8 cellular contexts compared by ENCODE assay signal in genomic region chr20:44650777-44651493, GRCh38. TPM values are rescaled to one million over a fixed set of nuclear protein-coding genes. Genes with fewer than 3 reads are reported as not detected.
DNase-seq lines count a peak whose midpoint lies in the region; ATAC-seq and TF ChIP-seq lines count a peak whose summit lies in the region.

No MANE protein-coding gene starts in this region.

- H3K4me3 Mint-ChIP-seq in endodermal cell, result peak overlapping the region; percentile 72
- peak overlapping the region; percentile 63 for H3K4me3 Mint-ChIP-seq in nephron progenitor cell

- H3K4me1 ChIP-seq in endodermal cell (ENCODE audit: control insufficient read depth, insufficient read depth, low read length), result no peaks in the 10 kb centered on the region

- no peak overlapping the region for H3K27ac ChIP-seq in endodermal cell (ENCODE audit: low read depth, low read length)

- no peaks in the 10 kb centered on the region for H3K36me3 ChIP-seq in H7 (replicated peaks; ENCODE audit: control insufficient read depth, insufficient read depth, low read length)
- H3K36me3 ChIP-seq in endodermal cell (ENCODE audit: control insufficient read depth, insufficient read depth, low read length), result no peaks in the 10 kb centered on the region

- peaks cover 15% of the 10 kb centered on the region for H3K4me1 Mint-ChIP-seq in endodermal cell
- H3K4me1 Mint-ChIP-seq in nephron progenitor cell, result peaks cover 24% of the 10 kb centered on the region

- no peaks in the 10 kb centered on the region for H3K9me3 ChIP-seq in endodermal cell (ENCODE audit: control insufficient read depth, low read length)

- 53 to 54% methylated on average over 25 to 29 of the region's 29 CpGs for WGBS in endodermal cell (ENCODE audit: insufficient coverage in 1 of 2, insufficient read length in 1 of 2), 2 experiments

- H3K27me3 ChIP-seq in H7 (ENCODE audit: control insufficient read depth, insufficient read depth, low read length), result peaks cover 22% of the 10 kb centered on the region
- no peaks in the 10 kb centered on the region for H3K27me3 ChIP-seq in endodermal cell (ENCODE audit: control insufficient read depth, insufficient read depth, low read length, poor library complexity, severe bottlenecking)

- no peak for TF ChIP-seq CTCF in endodermal cell (conservative IDR thresholded peaks at IDR 0.05)
- no peak for TF ChIP-seq CTCF in nephron progenitor cell (IDR thresholded peaks at IDR 0.05)

- no peaks in the 10 kb centered on the region for H3K36me3 Mint-ChIP-seq in endodermal cell (ENCODE audit: low read depth)
- H3K36me3 Mint-ChIP-seq in nephron progenitor cell (ENCODE audit: low read depth), result no peaks in the 10 kb centered on the region

- H3K9me3 Mint-ChIP-seq in endodermal cell, result peaks cover 21% of the 10 kb centered on the region
- peaks cover 16% of the 10 kb centered on the region for H3K9me3 Mint-ChIP-seq in nephron progenitor cell

- peak overlapping the region; percentile 38 for H3K9ac ChIP-seq in endodermal cell (ENCODE audit: extremely low read depth, low read length, poor library complexity, severe bottlenecking)

- peak overlapping the region; percentile 70 for H3K4me3 ChIP-seq in H7 (ENCODE audit: insufficient read depth, low read depth, low read length)
- peak overlapping the region; percentile 81 for H3K4me3 ChIP-seq in endodermal cell (ENCODE audit: low read length)

- H3K27me3 Mint-ChIP-seq in endodermal cell (ENCODE audit: insufficient read depth) (peaks cover 34% of the 10 kb centered on the region), nephron progenitor cell (ENCODE audit: low read depth, poor library complexity) (peaks cover 39% of the 10 kb centered on the region)

- no peak for ATAC-seq in GM21526 (IDR thresholded peaks at IDR 0.05; ENCODE audit: low FRiP score, unreplicated experiment)
- no peak for ATAC-seq in GM19395 (IDR thresholded peaks at IDR 0.05; ENCODE audit: unreplicated experiment)

- H3K27ac Mint-ChIP-seq in endodermal cell (no peak overlapping the region), nephron progenitor cell (no peak overlapping the region)

- DNase-seq in H7, result no peak
- DNase-seq in activated CD4-positive, CD25-positive, alpha-beta regulatory T cell treated with anti-CD3 and anti-CD28 coated beads, Interleukin-2, amount 50 U/mL, for 72 hours, result peak; percentile 52
- no peak for DNase-seq in endodermal cell
- no peak for DNase-seq in nephron progenitor cell
- DNase-seq in HuH-7.5 (ENCODE audit: low spot score), result no peak
- DNase-seq in AML-193 (lab: John Stamatoyannopoulos, UW), result no peak

RNA-seq across cellular contexts. Expression of gene ADA, which starts 0.6 kb away (rescaled TPM):
- total RNA-seq in H7 (2014; rRNA removed; shearing (Covaris generic)), result 14.9 and 18.9 TPM in 2 replicates
- total RNA-seq in endodermal cell, result 10 to 100 TPM; 12.8 to 15.9 TPM
- polyA plus RNA-seq in endodermal cell (2013, experiment 1 of 2), result 23.0 TPM
- 25.8 TPM for polyA plus RNA-seq in endodermal cell (2013, experiment 2 of 2)
